In genomic region chr1:43082701-43083100, GRCh38 we compare ENCODE assay signal across 21 cellular contexts.
"Had no signal": no experiment of that assay in that cellular context is flagged by ENCODE, and none has a peak within 500 bp of the region (broad histone marks: within the 10 kb centered on the region; RNA-seq: fewer than 3 reads in every experiment).

No MANE protein-coding gene starts in this region.

- H3K27ac ChIP-seq: adrenal gland, breast epithelium had no signal

- H3K4me3 ChIP-seq: adrenal gland, breast epithelium had no signal

- ATAC-seq: T-helper 17 cell had no signal

- H3K4me1 ChIP-seq: adrenal gland, breast epithelium had no signal

- H3K36me3 ChIP-seq: adrenal gland, breast epithelium had no signal

- DNase-seq: activated B cell treated with CpG ODN at 0.5 μM for 24 hours; activated CD4-positive, alpha-beta memory T cell treated with anti-CD3 and anti-CD28 coated beads, Interleukin-2, amount 10 ng/mL, durations not matched to agents 7 days and 5 days; activated CD4-positive, alpha-beta T cell treated with anti-CD3 and anti-CD28 coated beads, Interleukin-2, amount 50 U/mL, for 1 hour; activated CD8-positive, alpha-beta memory T cell treated with anti-CD3 and anti-CD28 coated beads, Interleukin-2, amount 50 U/mL, for 4 hours; activated naive CD4-positive, alpha-beta T cell treated with anti-CD3 and anti-CD28 coated beads, Interleukin-2, amount 50 U/mL, for 16 hours; activated naive CD8-positive, alpha-beta T cell treated with anti-CD3 and anti-CD28 coated beads, Interleukin-2, amount 10 ng/mL, durations not matched to agents 7 days and 5 days; adrenal gland; anterior cingulate cortex; central memory CD4-positive, alpha-beta T cell; KG1; NCI-H1092; NCI-H1417 treated with DMSO at 0.1 percent for 48 hours; NCI-H1694; NCI-H2029; NCI-H2107; NCI-H510A treated with DMSO at 0.1 percent for 48 hours; NCI-H748 treated with DMSO at 0.1 percent for 48 hours; SIG-M5; T-helper 17 cell; T-helper 9 cell had no signal

- H3K27me3 ChIP-seq: adrenal gland, breast epithelium had no signal

- H3K9me3 ChIP-seq: adrenal gland, breast epithelium had no signal
